Comparison of ENCODE assay signal across 8 cellular contexts in the genomic region with DNA sequence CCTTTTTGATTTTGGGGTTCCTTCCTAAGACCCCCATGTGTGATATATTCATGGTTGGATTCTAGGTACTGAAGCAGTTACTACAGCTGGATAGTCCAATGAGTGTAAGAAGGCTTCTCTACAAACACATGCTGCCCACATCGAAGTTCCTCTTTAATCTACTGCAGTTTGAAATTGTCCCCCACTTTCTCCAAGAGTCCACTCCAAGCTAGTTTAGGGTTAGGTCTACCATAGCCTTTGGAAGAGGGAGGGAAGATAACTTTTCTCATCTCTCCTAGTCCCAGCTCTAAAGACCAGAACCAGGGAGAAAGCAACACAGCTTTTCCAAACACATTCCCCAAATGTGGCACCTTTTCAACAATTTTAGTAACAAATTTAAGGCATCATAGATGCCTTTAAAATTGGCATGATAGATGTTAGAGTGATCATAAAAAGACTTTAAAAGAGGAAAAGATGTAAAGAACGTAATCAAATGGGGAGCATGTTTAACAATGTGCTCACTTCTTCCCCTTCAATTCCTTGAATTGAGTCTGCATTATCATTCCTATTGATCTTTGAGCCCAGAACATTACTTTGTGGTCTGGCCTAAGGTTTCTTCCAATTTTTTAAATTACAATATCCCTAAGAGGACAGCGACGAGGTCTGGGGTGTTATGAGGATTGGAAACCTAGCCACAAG. TPM values are rescaled to one million over a fixed set of nuclear protein-coding genes. Genes with fewer than 3 reads are reported as not detected.
DNase-seq lines count a peak whose midpoint lies in the region; ATAC-seq and TF ChIP-seq lines count a peak whose summit lies in the region.

No MANE protein-coding gene starts in this region.

- peak overlapping the region; percentile 93 to 100 (median 98) for H3K4me3 Mint-ChIP-seq in CD8-positive, alpha-beta memory T cell
- peak overlapping the region; percentile 97 for H3K4me3 Mint-ChIP-seq in osteocyte (ENCODE audit: unreplicated experiment)

- H3K9me3 Mint-ChIP-seq in CD8-positive, alpha-beta memory T cell: no peaks in the 10 kb centered on the region
- H3K9me3 Mint-ChIP-seq in osteocyte (ENCODE audit: unreplicated experiment): no peaks in the 10 kb centered on the region

- peak overlapping the region; percentile 89 for H3K9ac ChIP-seq in OCI-LY3 (ENCODE audit: low read length)

- H3K4me3 ChIP-seq in CD8-positive, alpha-beta memory T cell (ENCODE audit: low read length): peak overlapping the region; percentile 92
- H3K4me3 ChIP-seq in OCI-LY3 (ENCODE audit: low read length): peak overlapping the region; percentile 92
- H3K4me3 ChIP-seq in effector memory CD4-positive, alpha-beta T cell (ENCODE audit: insufficient read depth, low read depth, low read length, poor library complexity, severe bottlenecking): no peak overlapping the region

- H3K36me3 ChIP-seq in CD8-positive, alpha-beta memory T cell (ENCODE audit: insufficient read depth, low read length): no peaks in the 10 kb centered on the region
- peaks cover 20% of the 10 kb centered on the region for H3K36me3 ChIP-seq in OCI-LY3 (replicated peaks; ENCODE audit: low read depth, low read length)
- no peaks in the 10 kb centered on the region for H3K36me3 ChIP-seq in effector memory CD4-positive, alpha-beta T cell (ENCODE audit: control insufficient read depth, insufficient read depth, low read length)

- H3K36me3 Mint-ChIP-seq in CD8-positive, alpha-beta memory T cell: peaks cover 0 to 6% (median 0%) of the 10 kb centered on the region in 3 donors
- H3K36me3 Mint-ChIP-seq in osteocyte (ENCODE audit: unreplicated experiment): no peaks in the 10 kb centered on the region

- peaks cover 28% of the 10 kb centered on the region for H3K79me2 ChIP-seq in OCI-LY3 (ENCODE audit: low read length)

- H3K27ac ChIP-seq in CD8-positive, alpha-beta memory T cell (ENCODE audit: low read depth, low read length): peak overlapping the region; percentile 97
- H3K27ac ChIP-seq in OCI-LY3 (ENCODE audit: low read length): peak overlapping the region; percentile 90
- H3K27ac ChIP-seq in effector memory CD4-positive, alpha-beta T cell (ENCODE audit: insufficient read depth, low read length, poor library complexity, severe bottlenecking): peak overlapping the region; percentile 97

- H2AFZ ChIP-seq in OCI-LY3 (ENCODE audit: low read depth, low read length): peak overlapping the region; percentile 100

- peaks cover 0 to 10% of the 10 kb centered on the region in 2 donors for H3K27me3 Mint-ChIP-seq in CD8-positive, alpha-beta memory T cell
- H3K27me3 Mint-ChIP-seq in osteocyte (ENCODE audit: unreplicated experiment): peaks cover 8% of the 10 kb centered on the region

- H3K4me2 ChIP-seq in OCI-LY3 (ENCODE audit: low read length): peak overlapping the region; percentile 96

- POLR2A ChIA-PET in CD8-positive, alpha-beta memory T cell (lab: Charles Lee): interaction anchor here (1.5 kb wide), 1 partner anchor 207 kb away, joined by 4 read pairs; a partner anchor contains a TSS

- no peaks in the 10 kb centered on the region for H3K9me3 ChIP-seq in CD8-positive, alpha-beta memory T cell (ENCODE audit: low read length)
- no peaks in the 10 kb centered on the region for H3K9me3 ChIP-seq in OCI-LY3 (ENCODE audit: insufficient read depth, low read length)
- no peaks in the 10 kb centered on the region for H3K9me3 ChIP-seq in effector memory CD4-positive, alpha-beta T cell (ENCODE audit: control insufficient read depth, low read length)

- no peaks in the 10 kb centered on the region for H3K27me3 ChIP-seq in CD8-positive, alpha-beta memory T cell (ENCODE audit: insufficient read depth, low read length, poor library complexity, severe bottlenecking)
- H3K27me3 ChIP-seq in OCI-LY3 (ENCODE audit: low read depth, low read length): no peaks in the 10 kb centered on the region
- no peaks in the 10 kb centered on the region for H3K27me3 ChIP-seq in effector memory CD4-positive, alpha-beta T cell (replicated peaks; ENCODE audit: control insufficient read depth, insufficient read depth, low read length, poor library complexity, severe bottlenecking)

- H3K4me1 Mint-ChIP-seq in CD8-positive, alpha-beta memory T cell: peaks cover 16 to 22% (median 21%) of the 10 kb centered on the region in 3 donors
- H3K4me1 Mint-ChIP-seq in osteocyte (ENCODE audit: unreplicated experiment): peaks cover 23% of the 10 kb centered on the region

- ATAC-seq in HG03159 (IDR thresholded peaks at IDR 0.05; ENCODE audit: unreplicated experiment): no peak
- no peak for ATAC-seq in GM18502 (IDR thresholded peaks at IDR 0.05; ENCODE audit: poor library complexity, unreplicated experiment)

- H3K27ac Mint-ChIP-seq in CD8-positive, alpha-beta memory T cell: peak overlapping the region; percentile 96 to 99 (median 99)
- H3K27ac Mint-ChIP-seq in osteocyte (ENCODE audit: unreplicated experiment): peak overlapping the region; percentile 100

- TF ChIP-seq CTCF in OCI-LY3 (IDR thresholded peaks at IDR 0.05; ENCODE audit: low read depth, low read length) (no peak), osteocyte (IDR thresholded peaks at IDR 0.05) (no peak)

- DNase-seq in CD8-positive, alpha-beta memory T cell: no peak
- no peak for DNase-seq in effector memory CD4-positive, alpha-beta T cell
- DNase-seq in osteocyte (ENCODE audit: extremely low spot score, unreplicated experiment): no peak
- no peak for DNase-seq in head of caudate nucleus
- no peak for DNase-seq in stimulated activated naive CD4-positive, alpha-beta T cell (lab: John Stamatoyannopoulos, UW)

- CTCF ChIA-PET in CD8-positive, alpha-beta memory T cell (lab: Charles Lee): interaction anchor here (0.7 to 1.4 kb wide), 5 partner anchors 8 to 329 kb away, joined by 3 to 5 read pairs (median 3); a partner anchor contains a TSS

- intact Hi-C loops in head of caudate nucleus (cut with DNase I): loop anchor here (5.0 to 10.0 kb wide), 2 partner anchors 205 to 322 kb away; a partner anchor contains a TSS

- peaks cover 9% of the 10 kb centered on the region for H3K4me1 ChIP-seq in CD8-positive, alpha-beta memory T cell (ENCODE audit: insufficient read depth, low read length)
- H3K4me1 ChIP-seq in OCI-LY3 (ENCODE audit: low read length): peaks cover 20% of the 10 kb centered on the region
- peaks cover 5% of the 10 kb centered on the region for H3K4me1 ChIP-seq in effector memory CD4-positive, alpha-beta T cell (ENCODE audit: control insufficient read depth, insufficient read depth, low read length, poor library complexity, severe bottlenecking)

- H4K20me1 ChIP-seq in OCI-LY3 (ENCODE audit: insufficient read depth, low read length): no peaks in the 10 kb centered on the region

RNA-seq across cellular contexts. Expression of a gene that starts 1.0 kb away (rescaled TPM):
- 10 to 100 TPM; 65.8 to 76.1 TPM for total RNA-seq in CD8-positive, alpha-beta memory T cell
- 0.49 TPM for polyA plus RNA-seq in CD8-positive, alpha-beta memory T cell
- total RNA-seq in osteocyte: 3.4 and 3.9 TPM in 2 replicates

Comparison
In these comparisons a context has a peak if more than half of its experiments do, and no peak if none do; other contexts are left out.
1. RNA of a gene that starts 1.0 kb away (total RNA-seq): 65.8 to 76.1 TPM in CD8-positive, alpha-beta memory T cell; 3.4 to 3.9 TPM in osteocyte; every median in the first group is over 10 times any median in the second.
2. Peak in every context shown above with its lines, with median percentiles within 50 percentile points of each other: H3K27ac ChIP-seq.